ENCODE assay signal across 8 cellular contexts in the genomic region with DNA sequence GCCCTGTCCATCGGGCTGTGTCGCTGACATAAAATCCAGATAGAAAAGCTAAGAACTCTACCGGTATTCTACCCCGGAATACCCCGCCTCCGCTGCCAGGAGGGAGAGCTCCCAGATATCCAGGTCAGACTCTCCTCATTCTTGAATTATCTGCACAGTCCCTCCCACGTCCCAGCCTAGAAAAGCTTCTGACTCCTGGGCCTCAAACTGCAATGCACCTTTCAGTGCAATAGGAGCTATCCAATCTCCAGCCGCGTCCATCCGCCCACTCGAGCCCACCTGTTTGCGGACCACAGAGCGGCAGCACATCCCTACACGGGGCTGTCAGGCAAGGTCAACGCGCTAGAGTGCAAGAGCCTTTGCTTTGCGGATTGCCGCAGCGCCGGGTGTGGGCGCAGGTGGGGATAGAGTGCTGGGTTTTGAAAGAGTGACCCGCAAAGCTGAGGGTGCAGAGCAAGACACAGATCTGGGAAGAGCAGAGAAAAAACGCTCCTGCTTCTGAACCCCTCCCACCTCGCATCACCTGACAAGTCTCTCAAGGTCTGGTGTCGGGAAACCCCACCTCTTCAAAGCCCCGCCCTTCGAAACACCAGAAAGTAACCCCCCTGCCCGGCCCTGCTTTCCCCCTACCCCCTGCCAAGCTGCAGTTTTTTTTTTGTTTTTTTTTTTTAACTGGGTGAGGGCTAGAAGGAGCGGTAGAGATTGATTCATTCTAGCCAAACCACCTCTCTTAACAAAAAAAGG. TPM values are rescaled to one million over a fixed set of nuclear protein-coding genes. Genes with fewer than 3 reads are reported as not detected.
DNase-seq lines count a peak whose midpoint lies in the region; ATAC-seq and TF ChIP-seq lines count a peak whose summit lies in the region.

No MANE protein-coding gene starts in this region.

- no peak overlapping the region for H2AFZ ChIP-seq in neuron (ENCODE audit: low read depth, low read length)

- H3K27me3 ChIP-seq in RWPE2 (ENCODE audit: insufficient read depth, poor library complexity, severe bottlenecking) (no peaks in the 10 kb centered on the region), foreskin keratinocyte (no peaks in the 10 kb centered on the region), neuron (ENCODE audit: insufficient read depth, low read length) (no peaks in the 10 kb centered on the region)

- H3K27ac ChIP-seq in RWPE2 (ENCODE audit: poor library complexity, severe bottlenecking) = peak overlapping the region; percentile 87
- H3K27ac ChIP-seq in foreskin keratinocyte = peak overlapping the region; percentile 86
- H3K27ac ChIP-seq in temporal lobe (ENCODE audit: low read depth, low read length) = peak overlapping the region; percentile 87

- DNase-seq in LHCN-M2 (ENCODE audit: low read depth) (peak; percentile 51), RWPE2 (ENCODE audit: low spot score) (no peak), activated gamma-delta T cell treated with Interleukin-2 at 50 U/mL for 16 hours (peak; percentile 76), foreskin keratinocyte (peak in 1 of 2 donors; percentile 74)

- peaks cover 33% of the 10 kb centered on the region for H3K36me3 ChIP-seq in RWPE2 (ENCODE audit: low read depth)
- H3K36me3 ChIP-seq in neuron (ENCODE audit: insufficient read depth, low read length) = peaks cover 10% of the 10 kb centered on the region

- peak; percentile 57 for ATAC-seq in RWPE2 (ENCODE audit: low read depth)
- ATAC-seq in foreskin keratinocyte = peak; percentile 45
- ATAC-seq in HG03521 (IDR thresholded peaks at IDR 0.05; ENCODE audit: unreplicated experiment) = no peak

- TF ChIP-seq CTCF in RWPE2 (IDR thresholded peaks at IDR 0.05; ENCODE audit: poor library complexity, severe bottlenecking) (no peak), foreskin keratinocyte (conservative IDR thresholded peaks at IDR 0.05) (peak; percentile 10)

- peak; percentile 26 for TF ChIP-seq POLR2A in GM15510 (IDR thresholded peaks at IDR 0.05; ENCODE audit: borderline replicate concordance, extremely low read depth, insufficient read length)

- H3K4me1 ChIP-seq in RWPE2 (ENCODE audit: insufficient read depth, poor library complexity, severe bottlenecking) (peaks cover 10% of the 10 kb centered on the region), foreskin keratinocyte (peaks cover 15% of the 10 kb centered on the region), neuron (ENCODE audit: insufficient read depth, low read length) (peaks cover 24% of the 10 kb centered on the region)

- H3K9me3 ChIP-seq in RWPE2 (ENCODE audit: severe bottlenecking) (no peaks in the 10 kb centered on the region), neuron (ENCODE audit: low read length) (no peaks in the 10 kb centered on the region)

- H3K4me3 ChIP-seq in RWPE2 (ENCODE audit: severe bottlenecking) = peak overlapping the region; percentile 69
- H3K4me3 ChIP-seq in neuron (ENCODE audit: low read length) = peak overlapping the region; percentile 79

RNA-seq across cellular contexts. Expression of a gene that starts 1.3 kb away (rescaled TPM):
- total RNA-seq in LHCN-M2 (2014; rRNA removed) (44.9 and 57.9 TPM in 2 replicates), foreskin keratinocyte (87.4 and 105 TPM in 2 replicates), temporal lobe (17.5 TPM)
- polyA plus RNA-seq in LHCN-M2 (2012) = 44.5 TPM
- 61.7 and 64.0 TPM in 2 replicates for polyA plus RNA-seq in foreskin keratinocyte

RNA-seq across cellular contexts. Expression of a gene that starts 5.0 kb away (rescaled TPM):
- 10.1 and 15.0 TPM in 2 replicates for total RNA-seq in LHCN-M2 (2014; rRNA removed)
- 14.4 TPM for polyA plus RNA-seq in LHCN-M2 (2012)
- 9.5 and 10.9 TPM in 2 replicates for total RNA-seq in foreskin keratinocyte
- 8.4 and 9.0 TPM in 2 replicates for polyA plus RNA-seq in foreskin keratinocyte
- 20.7 TPM for total RNA-seq in temporal lobe

RNA-seq across cellular contexts. Expression of a gene that starts 10.2 kb away (rescaled TPM):
- total RNA-seq in LHCN-M2 (2014; rRNA removed) = 51.6 and 64.3 TPM in 2 replicates
- 47.2 TPM for polyA plus RNA-seq in LHCN-M2 (2012)
- 57.6 and 59.2 TPM in 2 replicates for total RNA-seq in foreskin keratinocyte
- 47.8 and 51.2 TPM in 2 replicates for polyA plus RNA-seq in foreskin keratinocyte
- total RNA-seq in temporal lobe = 13.3 TPM

RNA-seq across cellular contexts. Expression of a gene that starts 13.8 kb away (rescaled TPM):
- total RNA-seq in LHCN-M2 (2014; rRNA removed) (20.6 and 24.4 TPM in 2 replicates), foreskin keratinocyte (30.4 and 31.0 TPM in 2 replicates), temporal lobe (19.2 TPM)
- 20.3 TPM for polyA plus RNA-seq in LHCN-M2 (2012)
- 23.1 and 24.4 TPM in 2 replicates for polyA plus RNA-seq in foreskin keratinocyte

RNA-seq across cellular contexts. Expression of a gene that starts 23.1 kb away (rescaled TPM):
- total RNA-seq in LHCN-M2 (2014; rRNA removed) (67.6 and 82.1 TPM in 2 replicates), foreskin keratinocyte (76.8 and 89.5 TPM in 2 replicates), temporal lobe (14.3 TPM)
- 119 TPM for polyA plus RNA-seq in LHCN-M2 (2012)
- 169 TPM in 2 replicates for polyA plus RNA-seq in foreskin keratinocyte
